8 cellular contexts compared by ENCODE assay signal in genomic region chr12:7130791-7131501, GRCh38. TPM values are rescaled to one million over a fixed set of nuclear protein-coding genes. Genes with fewer than 3 reads are reported as not detected.
DNase-seq lines count a peak whose midpoint lies in the region; TF ChIP-seq lines count a peak whose summit lies in the region.

No MANE protein-coding gene starts in this region.

- peaks cover 17% of the 10 kb centered on the region for H3K23me2 ChIP-seq in H9 (ENCODE audit: insufficient read length, low read depth, low read length, poor library complexity, severe bottlenecking)

- H3K56ac ChIP-seq in H9 (ENCODE audit: insufficient read length, low read depth, low read length) = no peak overlapping the region

- no peak overlapping the region for H2BK5ac ChIP-seq in H9 (ENCODE audit: insufficient read length, low read length)

- no peak overlapping the region for H3K14ac ChIP-seq in H9 (ENCODE audit: insufficient read depth, low read length)

- H3K4me3 ChIP-seq in transverse colon = peak overlapping the region; percentile 39 to 62 (median 56)

- no CpG with 5 or more reads among the region's 26 CpGs for WGBS in H9 (ENCODE audit: extremely low coverage, insufficient read length, low lambda C conversion rate)
- 1 to 2% methylated on average over 19 to 26 of the region's 26 CpGs for WGBS in transverse colon (ENCODE audit: low coverage in 1 of 2), 2 donors

- H3K4me1 Mint-ChIP-seq in H9 (peaks cover 30 to 40% of the 10 kb centered on the region in 2 experiments), nephron (peaks cover 33% of the 10 kb centered on the region)

- no peak for TF ChIP-seq EP300 in transverse colon (IDR thresholded peaks at IDR 0.05; ENCODE audit: low read depth)

- H3K23ac ChIP-seq in H9 (ENCODE audit: insufficient read length, low read depth, low read length) = no peak overlapping the region

- H3K36me3 Mint-ChIP-seq in H9 (ENCODE audit: insufficient read depth in 1 of 3, low read depth in 3 of 3) = peaks cover 8 to 23% (median 16%) of the 10 kb centered on the region in 3 experiments; a peak in 6 of 7 replicates
- peaks cover 26% of the 10 kb centered on the region for H3K36me3 Mint-ChIP-seq in nephron (ENCODE audit: low read depth)

- peak overlapping the region; percentile 9 to 55 (median 37); a peak in 2 of 7 replicates for H3K27ac Mint-ChIP-seq in H9
- H3K27ac Mint-ChIP-seq in nephron = peak overlapping the region; percentile 22 to 86 (median 82)

- no peak overlapping the region for H2BK12ac ChIP-seq in H9 (ENCODE audit: insufficient read length, low read depth, low read length)

- H3T11ph ChIP-seq in H9 (ENCODE audit: low read length) = no peak overlapping the region

- H2AK5ac ChIP-seq in H9 (ENCODE audit: insufficient read length, low read length) = no peak overlapping the region

- TF ChIP-seq POLR2A in transverse colon (IDR thresholded peaks at IDR 0.05) = no peak

- H3K4ac ChIP-seq in H9 (ENCODE audit: low read depth, low read length) = no peak overlapping the region

- in situ Hi-C loops in Caki2 (cut with HindIII; ENCODE audit: low pct_unique_long_range_greater_than_20kb, low sequenced_read_pairs) (no loop called here), transverse colon (cut with MboI; ENCODE audit: low pct_ligation_motif_present in 1 of 4, low pct_unique_long_range_greater_than_20kb in 1 of 4, low sequenced_read_pairs in 3 of 4) (no loop called here)

- H3K4me3 Mint-ChIP-seq in H9 (peak overlapping the region; percentile 85 to 86), nephron (peak overlapping the region; percentile 90 to 99 (median 91))

- no peak overlapping the region for H4K5ac ChIP-seq in H9 (ENCODE audit: insufficient read length, low read depth, low read length)

- H3K27me3 Mint-ChIP-seq in H9 (ENCODE audit: low read depth) (peaks cover 7% of the 10 kb centered on the region), nephron (ENCODE audit: low read depth) (peaks cover 9% of the 10 kb centered on the region)

- H3K9me3 ChIP-seq in H9 (ENCODE audit: control insufficient read depth, low read depth, low read length) = no peaks in the 10 kb centered on the region
- no peaks in the 10 kb centered on the region for H3K9me3 ChIP-seq in transverse colon

- peaks cover 12% of the 10 kb centered on the region; the same call in 1 of the 2 replicates for H3K4me1 ChIP-seq in H9 (ENCODE audit: insufficient read depth, low read length)
- peaks cover 10 to 28% (median 18%) of the 10 kb centered on the region in 4 donors for H3K4me1 ChIP-seq in transverse colon

- H2BK15ac ChIP-seq in H9 (ENCODE audit: low read depth, low read length) = no peak overlapping the region

- no peaks in the 10 kb centered on the region for H3K79me1 ChIP-seq in H9 (ENCODE audit: insufficient read depth, low read depth, low read length, poor library complexity, severe bottlenecking)

- H3K27me3 ChIP-seq in H9 (ENCODE audit: insufficient read depth, low read length) (no peaks in the 10 kb centered on the region; the same call in 1 of the 2 replicates), transverse colon (peaks cover 20% of the 10 kb centered on the region)

- H3K9ac ChIP-seq in H9 (ENCODE audit: extremely low read depth, insufficient read length, low read length) = peak overlapping the region; percentile 40

- no peak overlapping the region for H2BK20ac ChIP-seq in H9 (ENCODE audit: low read depth, low read length, poor library complexity, severe bottlenecking)

- H4K91ac ChIP-seq in H9 (ENCODE audit: insufficient read length, low read depth, low read length) = no peak overlapping the region

- no peak overlapping the region for H2AFZ ChIP-seq in H9 (ENCODE audit: low read length)

- H3K9me3 Mint-ChIP-seq in H9 = no peaks in the 10 kb centered on the region; a peak in 2 of 5 replicates
- no peaks in the 10 kb centered on the region for H3K9me3 Mint-ChIP-seq in nephron

- H2BK120ac ChIP-seq in H9 (ENCODE audit: low read depth, low read length, poor library complexity, severe bottlenecking) = no peak overlapping the region

- no peaks in the 10 kb centered on the region for H3K79me2 ChIP-seq in H9 (ENCODE audit: insufficient read depth, low read length)

- peaks cover 2% of the 10 kb centered on the region for H4K20me1 ChIP-seq in H9 (ENCODE audit: control insufficient read depth, insufficient read depth, insufficient read length)

- H3K4me2 ChIP-seq in H9 (ENCODE audit: insufficient read depth, insufficient read length, low read length) = peak overlapping the region; percentile 99

- no peak overlapping the region for H3K27ac ChIP-seq in H9 (ENCODE audit: insufficient read length, low read depth, low read length)
- H3K27ac ChIP-seq in transverse colon = peak overlapping the region; percentile 52 to 68 (median 64)

- TF ChIP-seq CTCF in H9 (conservative IDR thresholded peaks at IDR 0.05) (peak; percentile 10; the same call in 1 of the 3 replicates), nephron (IDR thresholded peaks at IDR 0.05; ENCODE audit: unreplicated experiment in 3 of 3) (no peak), transverse colon (IDR thresholded peaks at IDR 0.05) (no peak)

- no peak overlapping the region for H4K8ac ChIP-seq in H9 (replicated peaks; ENCODE audit: insufficient read length, low read depth, low read length)

- peaks cover 0 to under 1% (median 0%) of the 10 kb centered on the region in 4 donors for H3K36me3 ChIP-seq in transverse colon

- DNase-seq in Caki2 (ENCODE audit: low read depth) (peak; percentile 22), H9 (peak; percentile 89), NCI-H774 (lab: John Stamatoyannopoulos, UW) (peak; percentile 25), fibroblast of peridontal ligament (ENCODE audit: extremely low read depth) (peak; percentile 36), transverse colon (peak; percentile 64), A172 (ENCODE audit: low spot score) (no peak)
- peak; percentile 44 for DNase-seq in activated effector memory CD4-positive, alpha-beta T cell treated with Interleukin-2 at 50 U/mL for 16 hours

- no peak overlapping the region for H3K18ac ChIP-seq in H9 (ENCODE audit: insufficient read length, low read depth, low read length)

- intact Hi-C loops in transverse colon (cut with DNase I; ENCODE audit: low total_unique reads) = no loop called here

RNA-seq across cellular contexts. Expression of gene CLSTN3, which starts 0.8 kb away (rescaled TPM):
- 3.4 and 13.8 TPM in 2 replicates for total RNA-seq in Caki2 (2014; rRNA removed; shearing (Covaris generic); ENCODE audit: low replicate concordance)
- total RNA-seq in H9 (2021) (25.0 and 26.2 TPM in 2 replicates), transverse colon (10 to 100 TPM; 13.9 to 98.7 (median 24.4) TPM)
- total RNA-seq in A172 (2014; rRNA removed; shearing (Covaris generic)) = 8.5 and 15.6 TPM in 2 replicates

RNA-seq across cellular contexts. Expression of gene RBP5, which starts 2.3 kb away (rescaled TPM):
- not detected in 2 replicates for total RNA-seq in Caki2 (2014; rRNA removed; shearing (Covaris generic); ENCODE audit: low replicate concordance)
- 2.1 and 2.7 TPM in 2 replicates for total RNA-seq in H9 (2021)
- total RNA-seq in transverse colon = 1 to 10 TPM in 1 of 4 donors, under 1 TPM in 1, not detected in 2; 0.55 to 3.0 TPM
- total RNA-seq in A172 (2014; rRNA removed; shearing (Covaris generic)) = 0.31 TPM in 1 of 2 replicates, not detected in the other

RNA-seq across cellular contexts. Expression of gene C1RL, which starts 21.9 kb away (rescaled TPM):
- 14.8 and 22.4 TPM in 2 replicates for total RNA-seq in Caki2 (2014; rRNA removed; shearing (Covaris generic); ENCODE audit: low replicate concordance)
- total RNA-seq in H9 (2021) (14.4 and 15.1 TPM in 2 replicates), transverse colon (100 to 1,000 TPM in 1 of 4 donors, 10 to 100 TPM in 3; 39.6 to 261 (median 65.0) TPM)
- total RNA-seq in A172 (2014; rRNA removed; shearing (Covaris generic)) = 5.8 and 11.0 TPM in 2 replicates

RNA-seq across cellular contexts. Expression of gene C1R, which starts 38.7 kb away (rescaled TPM):
- 9.8 and 19.0 TPM in 2 replicates for total RNA-seq in Caki2 (2014; rRNA removed; shearing (Covaris generic); ENCODE audit: low replicate concordance)
- 11.4 and 11.5 TPM in 2 replicates for total RNA-seq in H9 (2021)
- total RNA-seq in transverse colon = 100 to 1,000 TPM in 3 of 4 donors, 10 to 100 TPM in 1; 68.5 to 154 (median 125) TPM
- 10.7 and 16.0 TPM in 2 replicates for total RNA-seq in A172 (2014; rRNA removed; shearing (Covaris generic))

RNA-seq across cellular contexts. Expression of gene PEX5, which starts 58.5 kb away (rescaled TPM):
- 31.9 and 45.3 TPM in 2 replicates for total RNA-seq in Caki2 (2014; rRNA removed; shearing (Covaris generic); ENCODE audit: low replicate concordance)
- total RNA-seq in H9 (2021) (38.1 and 40.5 TPM in 2 replicates), transverse colon (10 to 100 TPM; 23.9 to 86.0 (median 30.3) TPM)
- 18.9 and 21.0 TPM in 2 replicates for total RNA-seq in A172 (2014; rRNA removed; shearing (Covaris generic))
